16 cellular contexts compared by ENCODE assay signal in genomic region chr20:41300906-41301305, GRCh38.
"Had no signal": no experiment of that assay in that cellular context is flagged by ENCODE, and none has a peak within 500 bp of the region (broad histone marks: within the 10 kb centered on the region; RNA-seq: fewer than 3 reads in every experiment).

No MANE protein-coding gene starts in this region.

- H3K36me3 ChIP-seq: ascending aorta, breast epithelium, right atrium auricular region, spleen, stomach, thoracic aorta, upper lobe of right lung had no signal

- H3K27me3 ChIP-seq: ascending aorta, breast epithelium, right atrium auricular region, spleen, stomach, upper lobe of right lung had no signal

- H3K4me3 ChIP-seq: ascending aorta, breast epithelium, right atrium auricular region, spleen, stomach, thoracic aorta, upper lobe of right lung had no signal

- H3K9me3 ChIP-seq: ascending aorta, breast epithelium, right atrium auricular region, spleen, stomach, thoracic aorta, upper lobe of right lung had no signal

- DNase-seq: activated CD4-positive, CD25-positive, alpha-beta regulatory T cell treated with anti-CD3 and anti-CD28 coated beads, Interleukin-2, amount 50 U/mL, for 72 hours; activated naive CD4-positive, alpha-beta T cell treated with anti-CD3 and anti-CD28 coated beads for 36 hours; activated naive CD8-positive, alpha-beta T cell treated with anti-CD3 and anti-CD28 coated beads, Interleukin-2, amount 50 U/mL, for 24 hours; glutamatergic neuron; left cardiac atrium; spleen; stomach; T-cell; T-helper 9 cell; upper lobe of right lung had no signal

- H3K27ac ChIP-seq: right atrium auricular region, thoracic aorta, upper lobe of right lung had no signal

- H3K4me1 ChIP-seq: breast epithelium had no signal

- ATAC-seq: activated naive CD8-positive, alpha-beta T cell treated with anti-CD3 and anti-CD28 coated beads, Interleukin-2, amount 50 U/mL, for 24 hours; esophagus mucosa; left cardiac atrium; natural killer cell treated with Interleukin-12 subunit alpha and Interleukin-12 subunit beta and Interleukin-15 and Interleukin-18, amount 100 ng/mL, for 72 hours; T-cell; upper lobe of right lung had no signal
